In genomic region chr11:60336767-60337391, GRCh38 we compare ENCODE assay signal across 1 cellular context.
TF ChIP-seq lines count a peak whose summit lies in the region.

No MANE protein-coding gene starts in this region.

TF ChIP-seq in GM12878, 131 proteins besides CTCF, POLR2A, EP300 and RAD21:
- TF ChIP-seq IRF5 (IDR thresholded peaks at IDR 0.05; ENCODE audit: borderline replicate concordance) (peak; percentile 53; the same call in 1 of the 2 replicates), SPI1 (IDR thresholded peaks at IDR 0.05; ENCODE audit: borderline replicate concordance, insufficient read depth, low read depth, low read length) (peak; percentile 56; the same call in 1 of the 2 replicates), SRF (IDR thresholded peaks at IDR 0.05; ENCODE audit: low read depth in 2 of 2, low read length in 2 of 2) (no peak), IKZF1 (conservative IDR thresholded peaks at IDR 0.05) (peak; percentile 76), BMI1 (IDR thresholded peaks at IDR 0.05; ENCODE audit: borderline replicate concordance) (0 out of 2 replicates have a peak, but pooled peaks have one; percentile 30), TCF7 (IDR thresholded peaks at IDR 0.05; ENCODE audit: borderline replicate concordance) (no peak), BHLHE40 (IDR thresholded peaks at IDR 0.05; ENCODE audit: borderline replicate concordance in 1 of 2, low read depth in 2 of 2, low read length in 1 of 2) (peak; percentile 59 to 65), IKZF2 (IDR thresholded peaks at IDR 0.05) (peak; percentile 47 to 69; a peak in 3 of 4 replicates), TCF12 (IDR thresholded peaks at IDR 0.05; ENCODE audit: low read depth, low read length) (no peak), NBN (IDR thresholded peaks at IDR 0.05) (no peak), BCL11A (IDR thresholded peaks at IDR 0.05; ENCODE audit: low read depth, low read length) (peak; percentile 52; the same call in 1 of the 2 replicates), MTA2 (IDR thresholded peaks at IDR 0.05; ENCODE audit: low read depth) (peak; percentile 73; the same call in 1 of the 2 replicates), ATF7 (IDR thresholded peaks at IDR 0.05; ENCODE audit: low read depth) (0 out of 2 replicates have a peak, but pooled peaks have one; percentile 15), GATAD2B (conservative IDR thresholded peaks at IDR 0.05; ENCODE audit: low read depth) (peak; percentile 63), FOXM1 (IDR thresholded peaks at IDR 0.05; ENCODE audit: low read depth, low read length) (no peak), NR2F1 (conservative IDR thresholded peaks at IDR 0.05) (peak; percentile 47; the same call in 1 of the 2 replicates), RUNX3 (IDR thresholded peaks at IDR 0.05; ENCODE audit: low read length) (peak; percentile 58), RELB (IDR thresholded peaks at IDR 0.05; ENCODE audit: low read depth) (0 out of 2 replicates have a peak, but pooled peaks have one; percentile 24), DPF2 (IDR thresholded peaks at IDR 0.05) (peak; percentile 70), SMARCA5 (IDR thresholded peaks at IDR 0.05) (no peak)
